1 cellular context compared by ENCODE assay signal in the genomic region with DNA sequence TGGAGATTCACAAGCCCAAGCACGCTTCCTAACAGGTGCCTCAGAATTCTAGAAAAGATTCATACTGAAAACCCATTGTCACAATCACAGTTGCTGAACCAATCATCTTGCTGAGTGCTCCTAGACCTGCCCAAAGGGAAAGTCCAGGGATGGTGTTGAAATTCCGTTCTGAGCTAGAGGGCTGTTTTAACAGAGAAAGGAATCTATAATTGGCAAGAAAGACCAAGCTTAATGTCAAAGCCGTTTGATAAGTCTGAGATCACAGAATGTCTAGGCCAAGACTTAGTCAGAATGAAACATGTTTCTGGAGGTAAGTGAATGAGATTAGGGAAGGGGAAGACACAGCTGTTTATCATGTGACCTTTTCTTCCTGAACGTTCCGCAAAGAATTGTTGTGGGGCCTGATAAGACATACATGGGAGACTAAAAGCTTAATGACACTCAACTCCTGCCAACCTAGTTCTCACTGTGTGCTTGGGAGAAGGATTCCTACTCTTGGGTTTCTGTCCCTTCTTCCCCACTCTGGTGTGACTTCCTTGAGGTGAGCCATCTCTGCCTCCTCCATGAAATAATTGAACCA.
TF ChIP-seq lines count a peak whose summit lies in the region.

No MANE protein-coding gene starts in this region.

TF ChIP-seq in GM23338, 12 proteins besides CTCF, POLR2A, EP300 and RAD21 (continued from another document):
- TF ChIP-seq ZNF462 (CRISPR knock-in tag; IDR thresholded peaks at IDR 0.05), result no peak
- TF ChIP-seq CREB1 (CRISPR knock-in tag; IDR thresholded peaks at IDR 0.05; ENCODE audit: low read depth), result no peak
